11 cellular contexts compared by ENCODE assay signal in genomic region chr11:69637601-69637955, GRCh38. TPM values are rescaled to one million over a fixed set of nuclear protein-coding genes. Genes with fewer than 3 reads are reported as not detected.
DNase-seq lines count a peak whose midpoint lies in the region; ATAC-seq, FAIRE-seq and TF ChIP-seq lines count a peak whose summit lies in the region.
"Had no signal": no experiment of that assay in that cellular context is flagged by ENCODE, and none has a peak within 500 bp of the region (broad histone marks: within the 10 kb centered on the region; RNA-seq: fewer than 3 reads in every experiment).

No MANE protein-coding gene starts in this region.

- peak overlapping the region; percentile 27 for H3K4ac ChIP-seq in H1 (replicated peaks; ENCODE audit: insufficient read length, low read depth, low read length)

- H2BK120ac ChIP-seq in H1 (replicated peaks; ENCODE audit: low read depth, low read length), result peak overlapping the region; percentile 90

- no peak overlapping the region for H2BK20ac ChIP-seq in H1 (ENCODE audit: low read length)

- POLR2A ChIA-PET in AG04449 (lab: Yijun Ruan, JAX), result interaction anchor here (9.5 kb wide), 1 partner anchor 339 kb away, joined by 98 read pairs; no protein-coding TSS in a partner anchor
- POLR2A ChIA-PET in H1 (lab: Charles Lee; ENCODE audit: partially characterized antibody), result interaction anchor here (0.7 to 13.2 kb wide), 24 partner anchors 9 to 515 kb away, joined by 3 to 197 read pairs (median 4); partner anchors contain the start of gene MYEOV
- POLR2A ChIA-PET in naive thymus-derived CD4-positive, alpha-beta T cell (lab: Charles Lee), result interaction anchor here (0.6 kb wide), 1 partner anchor 412 kb away, joined by 3 read pairs; no protein-coding TSS in a partner anchor

- H3K4me2 ChIP-seq in H1 (ENCODE audit: insufficient read depth in 1 of 2, low read depth in 2 of 2, low read length in 2 of 2), result peak overlapping the region; percentile 80 to 92

- DNase-seq in AG04449 (ENCODE audit: low read depth, low spot score), result no peak
- DNase-seq in H1 (ENCODE audit: low read depth in 1 of 2, low spot score in 2 of 2), result no peak
- no peak for DNase-seq in naive thymus-derived CD4-positive, alpha-beta T cell
- no peak for DNase-seq in urothelium cell line (ENCODE audit: low spot score)
- no peak for DNase-seq in foreskin melanocyte
- no peak for DNase-seq in GM12892 (ENCODE audit: insufficient read length)
- no peak for DNase-seq in dermis blood vessel endothelial cell
- DNase-seq: activated T-cell treated with anti-CD3 and anti-CD28 coated beads, Interleukin-2, amount 50 U/mL, for 4 hours; SHP77 had no signal

- H3K4me1 ChIP-seq in HUES48 (ENCODE audit: control insufficient read depth, insufficient read depth, low read length), result 0 out of 2 replicates have a peak, but pooled peaks cover 6% of the 10 kb centered on the region
- peaks cover 4 to 17% (median 10%) of the 10 kb centered on the region in 4 experiments for H3K4me1 ChIP-seq in H1 (replicated peaks in 1 of 4; ENCODE audit: control insufficient read depth in 3 of 4, insufficient read depth in 4 of 4, low read length in 3 of 4)
- peaks cover 0 to 32% of the 10 kb centered on the region in 2 donors for H3K4me1 ChIP-seq in naive thymus-derived CD4-positive, alpha-beta T cell (ENCODE audit: control insufficient read depth in 2 of 2, insufficient read depth in 2 of 2, low read length in 2 of 2)
- H3K4me1 ChIP-seq: foreskin keratinocyte had no signal

- H3K27ac ChIP-seq in HUES48 (ENCODE audit: low read depth, low read length) (peak overlapping the region; percentile 92), H1 (ENCODE audit: low read depth, low read length) (0 out of 2 replicates have a peak overlapping the region, but pooled peaks have one; percentile 16)
- no peak overlapping the region for H3K27ac ChIP-seq in naive thymus-derived CD4-positive, alpha-beta T cell (ENCODE audit: low read depth, low read length)
- H3K27ac ChIP-seq: foreskin keratinocyte had no signal

- FAIRE-seq in H1 (lab: Jason Lieb, UNC) (no peak), urothelium cell line (lab: Jason Lieb, UNC) (no peak), GM12892 (lab: Jason Lieb, UNC) (no peak)

- H2AFZ ChIP-seq in H1 (ENCODE audit: low read length), result no peak overlapping the region

- peak overlapping the region; percentile 97; the same call in 1 of the 2 replicates for H4K8ac ChIP-seq in H1 (ENCODE audit: extremely low read depth, insufficient read depth, low read length)

- H3K14ac ChIP-seq in H1 (ENCODE audit: insufficient read length), result no peak overlapping the region

- peaks cover 28% of the 10 kb centered on the region for H3K23me2 ChIP-seq in H1 (ENCODE audit: low read depth, low read length)

- TF ChIP-seq POLR2A in H1 (IDR thresholded peaks at IDR 0.05; ENCODE audit: control extremely low read depth in 1 of 2, low read depth in 2 of 2, low read length in 2 of 2) (peak in 1 of 2 experiments; percentile 13; a peak in 1 of 3 replicates), GM12892 (IDR thresholded peaks at IDR 0.05; ENCODE audit: low read depth, low read length) (no peak)

- peak overlapping the region; percentile 80 for H4K5ac ChIP-seq in H1 (ENCODE audit: insufficient read length, low read depth, low read length)

- H3K27me3 ChIP-seq in HUES48 (ENCODE audit: control insufficient read depth, insufficient read depth, low read length), result peaks cover 34% of the 10 kb centered on the region
- peaks cover 0 to 34% (median 22%) of the 10 kb centered on the region in 4 experiments; a peak in 5 of 7 replicates for H3K27me3 ChIP-seq in H1 (replicated peaks in 1 of 4; ENCODE audit: control insufficient read depth in 3 of 4, extremely low read depth in 1 of 4, insufficient read depth in 3 of 4, low read length in 3 of 4)
- peaks cover 9 to 25% of the 10 kb centered on the region in 2 donors for H3K27me3 ChIP-seq in naive thymus-derived CD4-positive, alpha-beta T cell (ENCODE audit: control insufficient read depth in 2 of 2, insufficient read depth in 2 of 2, low read length in 2 of 2)

- TF ChIP-seq RAD21 in H1 (IDR thresholded peaks at IDR 0.05 in 1 of 2, conservative IDR thresholded peaks at IDR 0.05 in 1 of 2; ENCODE audit: low read depth in 2 of 2, low read length in 2 of 2), result no peak

- no peaks in the 10 kb centered on the region for H3K9me3 Mint-ChIP-seq in naive thymus-derived CD4-positive, alpha-beta T cell
- H3K9me3 Mint-ChIP-seq: activated T-cell treated with anti-CD3 and anti-CD28 coated beads, Interleukin-2, amount 50 U/mL, for 4 hours had no signal

- no peaks in the 10 kb centered on the region for H3K36me3 ChIP-seq in HUES48 (ENCODE audit: control insufficient read depth, insufficient read depth, low read length)
- H3K36me3 ChIP-seq in H1 (ENCODE audit: control insufficient read depth in 2 of 4, insufficient read depth in 4 of 4, low read length in 3 of 4), result no peaks in the 10 kb centered on the region
- no peaks in the 10 kb centered on the region for H3K36me3 ChIP-seq in naive thymus-derived CD4-positive, alpha-beta T cell (ENCODE audit: control insufficient read depth in 2 of 3, insufficient read depth in 3 of 3, low read length in 3 of 3)

- no peaks in the 10 kb centered on the region for H3K36me3 Mint-ChIP-seq in naive thymus-derived CD4-positive, alpha-beta T cell

- no peak for TF ChIP-seq EP300 in H1 (IDR thresholded peaks at IDR 0.05; ENCODE audit: borderline replicate concordance in 1 of 2, low read depth in 2 of 2, low read length in 2 of 2)

- peak overlapping the region; percentile 84 for H2BK5ac ChIP-seq in H1 (ENCODE audit: low read depth, low read length)

- H3K27ac Mint-ChIP-seq in naive thymus-derived CD4-positive, alpha-beta T cell, result peak overlapping the region in 1 of 9 donors; percentile 62

- H4K20me1 ChIP-seq in H1 (replicated peaks in 1 of 2; ENCODE audit: control insufficient read depth in 1 of 2, insufficient read depth in 2 of 2, low read length in 2 of 2), result peaks cover 0 to 2% of the 10 kb centered on the region in 2 experiments

- peak overlapping the region; percentile 87 for H3K18ac ChIP-seq in H1 (ENCODE audit: extremely low read depth, low read length)

- H3K79me1 ChIP-seq in H1 (ENCODE audit: low read depth, low read length), result no peaks in the 10 kb centered on the region

- intact Hi-C loops in naive thymus-derived CD4-positive, alpha-beta T cell (cut with micrococcal nuclease), result no loop called here

- H2BK12ac ChIP-seq in H1 (ENCODE audit: low read depth, low read length), result peak overlapping the region; percentile 94

- peaks cover 15 to 38% (median 25%) of the 10 kb centered on the region in 7 donors for H3K4me1 Mint-ChIP-seq in naive thymus-derived CD4-positive, alpha-beta T cell

- CTCF ChIA-PET in AG04449 (lab: Yijun Ruan, JAX) (no interaction called here), H1 (lab: Charles Lee; ENCODE audit: partially characterized antibody) (no interaction called here)
- CTCF ChIA-PET in naive thymus-derived CD4-positive, alpha-beta T cell (lab: Charles Lee), result no interaction called here

- 0 out of 2 replicates have a peak overlapping the region, but pooled peaks have one; percentile 29 for H2BK15ac ChIP-seq in H1 (ENCODE audit: low read length)

- TF ChIP-seq CTCF in AG04449 (IDR thresholded peaks at IDR 0.05; ENCODE audit: insufficient read depth, low read length, missing control alignments), result no peak
- no peak for TF ChIP-seq CTCF in H1 (IDR thresholded peaks at IDR 0.05; ENCODE audit: control extremely low read depth in 1 of 3, insufficient read depth in 1 of 3, low read depth in 1 of 3, low read length in 3 of 3)

- peak overlapping the region; percentile 53; the same call in 1 of the 2 replicates for H2AK5ac ChIP-seq in H1 (ENCODE audit: low read depth, low read length)

- H3K79me2 ChIP-seq in H1 (ENCODE audit: control insufficient read depth in 1 of 2, insufficient read depth in 2 of 2, low read length in 2 of 2), result peaks cover 0 to 11% of the 10 kb centered on the region in 2 experiments; a peak in 1 of 4 replicates

- H3K4me3 ChIP-seq in AG04449 (ENCODE audit: low read depth, low read length), result peak overlapping the region; percentile 51; the same call in 1 of the 2 replicates
- peak overlapping the region; percentile 87 for H3K4me3 ChIP-seq in HUES48 (ENCODE audit: low read depth, low read length)
- H3K4me3 ChIP-seq in H1 (ENCODE audit: extremely low read depth in 1 of 4, insufficient read depth in 2 of 4, low read depth in 3 of 4, low read length in 4 of 4), result peak overlapping the region; percentile 45 to 97 (median 49)
- no peak overlapping the region for H3K4me3 ChIP-seq in naive thymus-derived CD4-positive, alpha-beta T cell (ENCODE audit: low read length)

- no peak overlapping the region for H3K23ac ChIP-seq in H1 (ENCODE audit: insufficient read length)

- 2% methylated on average over 22 of the region's 28 CpGs; no CpG with 5 or more reads in 1 of the 2 experiments for WGBS in H1 (ENCODE audit: extremely low coverage in 1 of 2, insufficient coverage in 1 of 2, insufficient read length in 1 of 2, insufficient replicate concordance in 2 of 2, low coverage in 1 of 2, low lambda C conversion rate in 2 of 2, missing lambda C conversion rate in 1 of 2), 2 experiments

- peak overlapping the region; percentile 77 for H3K9ac ChIP-seq in HUES48 (ENCODE audit: low read depth, low read length)
- peak overlapping the region in 3 of 4 experiments; percentile 42 to 53 (median 48); a peak in 5 of 7 replicates for H3K9ac ChIP-seq in H1 (replicated peaks in 1 of 4; ENCODE audit: extremely low read depth in 1 of 4, low read depth in 3 of 4, low read length in 3 of 4)

- peak overlapping the region; percentile 99 for H4K91ac ChIP-seq in H1 (replicated peaks; ENCODE audit: insufficient read length, low read length)

- H3K27me3 Mint-ChIP-seq in naive thymus-derived CD4-positive, alpha-beta T cell, result peaks cover 25 to 75% (median 29%) of the 10 kb centered on the region in 5 donors

- H3K9me3 ChIP-seq in HUES48 (ENCODE audit: control insufficient read depth, insufficient read depth, low read length) (no peaks in the 10 kb centered on the region), H1 (ENCODE audit: insufficient read depth in 2 of 2, low read depth in 1 of 2, low read length in 1 of 2) (no peaks in the 10 kb centered on the region)
- H3K9me3 ChIP-seq in naive thymus-derived CD4-positive, alpha-beta T cell (ENCODE audit: control insufficient read depth in 2 of 3, low read length in 3 of 3), result no peaks in the 10 kb centered on the region

- no peak for ATAC-seq in naive thymus-derived CD4-positive, alpha-beta T cell
- ATAC-seq: activated T-cell treated with anti-CD3 and anti-CD28 coated beads, Interleukin-2, amount 50 U/mL, for 4 hours; foreskin keratinocyte had no signal

- peak overlapping the region in 8 of 10 donors; percentile 14 to 95 (median 56) for H3K4me3 Mint-ChIP-seq in naive thymus-derived CD4-positive, alpha-beta T cell

- H3K56ac ChIP-seq in H1 (replicated peaks; ENCODE audit: insufficient read length, low read depth, low read length), result peak overlapping the region; percentile 73

RNA-seq across cellular contexts. Expression of gene CCND1, which starts 3.4 kb away (rescaled TPM):
- total RNA-seq in H1 (2021; fragmentation: NEBNext Ultra II Directional; extraction: Animal tissue kit (Norgen Biotek cat#: 25700)), result 170 and 172 TPM in 2 replicates
- polyA plus RNA-seq in H1 (2011; rRNA removed), result 64.5 and 156 TPM in 2 replicates
- 94.6 TPM for polyA plus RNA-seq in H1 (2011; cell fraction: cytosol; rRNA removed)
- polyA plus RNA-seq in H1 (2011; cell fraction: nucleus; rRNA removed), result 177 TPM
- polyA plus RNA-seq in H1 (2012, experiment 1 of 2), result 76.2 to 117 TPM (median 80.8 TPM) in 4 replicates
- polyA plus RNA-seq in H1 (2012, experiment 2 of 2), result 26.6 TPM
- 53.6 TPM for polyA plus RNA-seq in H1 (2013, experiment 1 of 2)
- polyA plus RNA-seq in H1 (2013, experiment 2 of 2), result 50.3 TPM
- 93.0 and 124 TPM in 2 replicates for polyA minus RNA-seq in H1 (2011; rRNA and poly(A)+ RNA removed)
- polyA minus RNA-seq in H1 (2011; cell fraction: cytosol; rRNA and poly(A)+ RNA removed), result 168 TPM
- polyA minus RNA-seq in H1 (2011; cell fraction: nucleus; rRNA and poly(A)+ RNA removed), result 217 TPM
- total RNA-seq in naive thymus-derived CD4-positive, alpha-beta T cell, result 1 to 10 TPM in 2 of 5 experiments, under 1 TPM in 3; 0.35 to 4.0 (median 0.84) TPM
- polyA plus RNA-seq in naive thymus-derived CD4-positive, alpha-beta T cell, result 1 to 10 TPM in 1 of 2 donors, under 1 TPM in 1; 0.26 to 4.9 TPM
- 1.5 TPM for polyA plus RNA-seq in GM12892 (2012; ENCODE audit: missing spikeins)
- 445 and 452 TPM in 2 replicates for total RNA-seq in dermis blood vessel endothelial cell

RNA-seq across cellular contexts. Expression of gene LTO1, which starts 37.6 kb away (rescaled TPM):
- total RNA-seq in H1 (2021; fragmentation: NEBNext Ultra II Directional; extraction: Animal tissue kit (Norgen Biotek cat#: 25700)), result 21.0 and 21.3 TPM in 2 replicates
- polyA plus RNA-seq in H1 (2011; rRNA removed), result 15.4 and 25.5 TPM in 2 replicates
- 23.2 TPM for polyA plus RNA-seq in H1 (2011; cell fraction: cytosol; rRNA removed)
- polyA plus RNA-seq in H1 (2011; cell fraction: nucleus; rRNA removed), result 27.7 TPM
- 14.4 to 21.4 TPM (median 16.7 TPM) in 4 replicates for polyA plus RNA-seq in H1 (2012, experiment 1 of 2)
- polyA plus RNA-seq in H1 (2012, experiment 2 of 2), result 8.5 TPM
- 13.6 TPM for polyA plus RNA-seq in H1 (2013, experiment 1 of 2)
- 12.2 TPM for polyA plus RNA-seq in H1 (2013, experiment 2 of 2)
- 7.5 and 11.1 TPM in 2 replicates for polyA minus RNA-seq in H1 (2011; rRNA and poly(A)+ RNA removed)
- polyA minus RNA-seq in H1 (2011; cell fraction: cytosol; rRNA and poly(A)+ RNA removed), result 5.7 TPM
- polyA minus RNA-seq in H1 (2011; cell fraction: nucleus; rRNA and poly(A)+ RNA removed), result 18.6 TPM
- 10 to 100 TPM; 32.8 to 75.6 (median 55.1) TPM for total RNA-seq in naive thymus-derived CD4-positive, alpha-beta T cell
- 10 to 100 TPM; 19.1 to 21.3 TPM for polyA plus RNA-seq in naive thymus-derived CD4-positive, alpha-beta T cell
- polyA plus RNA-seq in GM12892 (2012; ENCODE audit: missing spikeins), result 9.1 TPM
- total RNA-seq in dermis blood vessel endothelial cell, result 11.9 and 16.0 TPM in 2 replicates

Comparison
In these comparisons a context has a peak if more than half of its experiments do, and no peak if none do; other contexts are left out.
1. RNA of gene CCND1, which starts 3.4 kb away (total RNA-seq): 445 to 452 TPM in dermis blood vessel endothelial cell and 170 to 172 TPM in H1; 0.35 to 4.0 TPM in naive thymus-derived CD4-positive, alpha-beta T cell; every median in the first group is over 10 times any median in the second.